Comparison of ENCODE assay signal across 20 cellular contexts in genomic region chr18:5059540-5060032, GRCh38.
DNase-seq lines count a peak whose midpoint lies in the region; ATAC-seq and TF ChIP-seq lines count a peak whose summit lies in the region.
"Had no signal": no experiment of that assay in that cellular context is flagged by ENCODE, and none has a peak within 500 bp of the region (broad histone marks: within the 10 kb centered on the region; RNA-seq: fewer than 3 reads in every experiment).

No MANE protein-coding gene starts in this region.

- TF ChIP-seq CTCF in SK-N-SH (IDR thresholded peaks at IDR 0.05): no peak

- H3K4me1 ChIP-seq in right cardiac atrium (ENCODE audit: control insufficient read depth, insufficient read depth, low read length) (peaks cover 1% of the 10 kb centered on the region), SK-N-SH (ENCODE audit: control insufficient read depth in 1 of 2, insufficient read depth in 2 of 2, low read depth in 1 of 2, low read length in 1 of 2) (peaks cover 0 to 3% of the 10 kb centered on the region in 2 experiments; a peak in 1 of 4 replicates)

- POLR2A ChIA-PET in activated CD8-positive, alpha-beta T cell treated with anti-CD3 and anti-CD28 coated beads, Interleukin-2, amount 10 ng/mL, durations not matched to agents 7 days and 5 days (lab: Charles Lee): no interaction called here
- POLR2A ChIA-PET in SK-N-SH (lab: Yijun Ruan, JAX): no interaction called here

- H3K36me3 ChIP-seq in SK-N-SH (replicated peaks in 1 of 2; ENCODE audit: control insufficient read depth in 1 of 2, insufficient read depth in 2 of 2, low read length in 1 of 2): no peaks in the 10 kb centered on the region

- H3K4me2 ChIP-seq in SK-N-SH: no peak overlapping the region; the same call in 1 of the 2 replicates

- H3K27ac ChIP-seq in right cardiac atrium (ENCODE audit: low read length) (no peak overlapping the region), SK-N-SH (ENCODE audit: low read depth in 2 of 2, low read length in 1 of 2) (no peak overlapping the region)
- H3K27ac ChIP-seq: epithelial cell of prostate had no signal

- H3K36me3 Mint-ChIP-seq in activated CD8-positive, alpha-beta T cell treated with anti-CD3 and anti-CD28 coated beads, Interleukin-2, amount 10 ng/mL, durations not matched to agents 7 days and 5 days (ENCODE audit: low read depth): no peaks in the 10 kb centered on the region
- H3K36me3 Mint-ChIP-seq: activated CD4-positive, alpha-beta memory T cell treated with anti-CD3 and anti-CD28 coated beads for 36 hours; CD4-positive, CD25-positive, alpha-beta regulatory T cell had no signal

- ATAC-seq in left ventricle myocardium superior (peak; percentile 41), right cardiac atrium (no peak)
- no peak for ATAC-seq in activated CD8-positive, alpha-beta T cell treated with anti-CD3 and anti-CD28 coated beads, Interleukin-2, amount 10 ng/mL, durations not matched to agents 7 days and 5 days
- ATAC-seq: HCT116, Panc1 had no signal

- no peaks in the 10 kb centered on the region for H3K79me2 ChIP-seq in SK-N-SH (ENCODE audit: insufficient read depth)

- no peaks in the 10 kb centered on the region for H3F3A ChIP-seq in SK-N-SH (replicated peaks; ENCODE audit: insufficient read depth)

- TF ChIP-seq RAD21 in SK-N-SH (IDR thresholded peaks at IDR 0.05; ENCODE audit: low read length): no peak

- H2AFZ ChIP-seq in SK-N-SH (ENCODE audit: low read depth): no peak overlapping the region

- no peaks in the 10 kb centered on the region for H4K20me1 ChIP-seq in SK-N-SH (ENCODE audit: insufficient read depth)

- H3K9me3 ChIP-seq in right cardiac atrium (ENCODE audit: control insufficient read depth, low read length): no peaks in the 10 kb centered on the region
- no peaks in the 10 kb centered on the region for H3K9me3 ChIP-seq in SK-N-SH

- no peak for TF ChIP-seq EP300 in SK-N-SH (IDR thresholded peaks at IDR 0.05; ENCODE audit: borderline replicate concordance in 1 of 2, low read depth in 1 of 2, low read length in 1 of 2)

- no peaks in the 10 kb centered on the region for H3K27me3 Mint-ChIP-seq in activated CD8-positive, alpha-beta T cell treated with anti-CD3 and anti-CD28 coated beads, Interleukin-2, amount 10 ng/mL, durations not matched to agents 7 days and 5 days (ENCODE audit: low read depth)
- H3K27me3 Mint-ChIP-seq: activated CD4-positive, alpha-beta memory T cell treated with anti-CD3 and anti-CD28 coated beads for 36 hours; CD4-positive, CD25-positive, alpha-beta regulatory T cell had no signal

- no peak overlapping the region for H3K27ac Mint-ChIP-seq in activated CD8-positive, alpha-beta T cell treated with anti-CD3 and anti-CD28 coated beads, Interleukin-2, amount 10 ng/mL, durations not matched to agents 7 days and 5 days
- H3K27ac Mint-ChIP-seq: activated CD4-positive, alpha-beta memory T cell treated with anti-CD3 and anti-CD28 coated beads for 36 hours had no signal

- WGBS in right cardiac atrium: 59% methylated on average over 7 of the region's 7 CpGs
- WGBS in SK-N-SH (ENCODE audit: low lambda C conversion rate): 3% methylated on average over 7 of the region's 7 CpGs

- DNase-seq in left ventricle myocardium superior (no peak), right cardiac atrium (no peak), NCI-H446 (lab: John Stamatoyannopoulos, UW) (peak; percentile 69 to 78), cerebellar cortex (ENCODE audit: low spot score) (peak; percentile 90), retina (no peak), SK-N-SH (no peak), NCI-H226 (no peak)
- DNase-seq in activated CD8-positive, alpha-beta T cell treated with anti-CD3 and anti-CD28 coated beads, Interleukin-2, amount 10 ng/mL, durations not matched to agents 7 days and 5 days: no peak
- DNase-seq: activated CD4-positive, alpha-beta memory T cell treated with anti-CD3 and anti-CD28 coated beads for 36 hours; activated gamma-delta T cell; CD4-positive, CD25-positive, alpha-beta regulatory T cell; midbrain; NCI-H187; posterior cingulate gyrus had no signal

- intact Hi-C loops in left ventricle myocardium superior (cut with micrococcal nuclease) (no loop called here), right cardiac atrium (cut with DNase I) (loop anchor here in 1 of 4 donors (5.0 kb wide), 1 partner anchor 952 kb away; no protein-coding TSS in a partner anchor)

- no peaks in the 10 kb centered on the region for H3K9me2 ChIP-seq in SK-N-SH

- no peaks in the 10 kb centered on the region for H3K9me3 Mint-ChIP-seq in activated CD8-positive, alpha-beta T cell treated with anti-CD3 and anti-CD28 coated beads, Interleukin-2, amount 10 ng/mL, durations not matched to agents 7 days and 5 days (ENCODE audit: insufficient read depth)
- H3K9me3 Mint-ChIP-seq: activated CD4-positive, alpha-beta memory T cell treated with anti-CD3 and anti-CD28 coated beads for 36 hours; neural crest cell; T-helper 2 cell treated with Interferon-gamma antibody and Interleukin-4, amounts not matched to agents 5 μg/mL and 100 μg/mL, for 36 hours had no signal

- no peak overlapping the region for H3K9ac ChIP-seq in SK-N-SH

- no peak overlapping the region for H3K4me3 ChIP-seq in right cardiac atrium (ENCODE audit: low read length)
- no peak overlapping the region for H3K4me3 ChIP-seq in SK-N-SH (ENCODE audit: low read depth in 2 of 2, low read length in 1 of 2)
- H3K4me3 ChIP-seq: dorsolateral prefrontal cortex had no signal

- H3K4me1 Mint-ChIP-seq in activated CD8-positive, alpha-beta T cell treated with anti-CD3 and anti-CD28 coated beads, Interleukin-2, amount 10 ng/mL, durations not matched to agents 7 days and 5 days (ENCODE audit: low read depth): peaks cover 17% of the 10 kb centered on the region

- no peak overlapping the region for H3K4me3 Mint-ChIP-seq in activated CD8-positive, alpha-beta T cell treated with anti-CD3 and anti-CD28 coated beads, Interleukin-2, amount 10 ng/mL, durations not matched to agents 7 days and 5 days
- H3K4me3 Mint-ChIP-seq: activated CD4-positive, alpha-beta memory T cell treated with anti-CD3 and anti-CD28 coated beads for 36 hours; neural crest cell had no signal

- H3K27me3 ChIP-seq in right cardiac atrium (ENCODE audit: control insufficient read depth, insufficient read depth) (no peaks in the 10 kb centered on the region), SK-N-SH (ENCODE audit: insufficient read depth) (no peaks in the 10 kb centered on the region)
- H3K27me3 ChIP-seq: dorsolateral prefrontal cortex had no signal

- CTCF ChIA-PET in activated CD8-positive, alpha-beta T cell treated with anti-CD3 and anti-CD28 coated beads, Interleukin-2, amount 10 ng/mL, durations not matched to agents 7 days and 5 days (lab: Charles Lee): interaction anchor here (1.2 to 6.4 kb wide), 3 partner anchors 21 to 952 kb away, joined by 3 to 84 read pairs (median 7); no protein-coding TSS in a partner anchor
- CTCF ChIA-PET in SK-N-SH (lab: Yijun Ruan, JAX): interaction anchor here (1.0 to 7.0 kb wide), 2 partner anchors 10 to 953 kb away, joined by 4 to 47 read pairs; no protein-coding TSS in a partner anchor

TF ChIP-seq in SK-N-SH, 30 proteins besides CTCF, POLR2A, EP300 and RAD21 (continues in another document):
- TF ChIP-seq USF1 (IDR thresholded peaks at IDR 0.05; ENCODE audit: borderline replicate concordance, low read depth) (no peak), USF2 (IDR thresholded peaks at IDR 0.05; ENCODE audit: borderline replicate concordance, low read depth, low read length) (no peak), IRF3 (IDR thresholded peaks at IDR 0.05; ENCODE audit: low read depth, low read length) (no peak), TAF1 (IDR thresholded peaks at IDR 0.05; ENCODE audit: borderline replicate concordance, low read depth, low read length) (no peak), PBX3 (IDR thresholded peaks at IDR 0.05) (no peak), YY1 (IDR thresholded peaks at IDR 0.05; ENCODE audit: low read depth) (no peak), GABPA (IDR thresholded peaks at IDR 0.05; ENCODE audit: low read depth) (no peak), RFX5 (IDR thresholded peaks at IDR 0.05; ENCODE audit: low read length) (no peak), SMC3 (IDR thresholded peaks at IDR 0.05; ENCODE audit: low read depth, low read length) (no peak)

Comparison
In these comparisons a context has a peak if more than half of its experiments do, and no peak if none do; other contexts are left out.
1. DNase-seq: peak in NCI-H446 (2 of 2) and cerebellar cortex (single experiment); none in left ventricle myocardium superior (single experiment), right cardiac atrium (0 of 3), retina (single experiment), activated CD8-positive, alpha-beta T cell treated with anti-CD3 and anti-CD28 coated beads, Interleukin-2, amount 10 ng/mL, durations not matched to agents 7 days and 5 days (single experiment), SK-N-SH (single experiment) and NCI-H226 (single experiment).